In genomic region chr11:102410382-102410784, GRCh38 we compare ENCODE assay signal across 9 cellular contexts. TPM values are rescaled to one million over a fixed set of nuclear protein-coding genes. Genes with fewer than 3 reads are reported as not detected.
DNase-seq lines count a peak whose midpoint lies in the region; ATAC-seq, FAIRE-seq and TF ChIP-seq lines count a peak whose summit lies in the region.
"Had no signal": no experiment of that assay in that cellular context is flagged by ENCODE, and none has a peak within 500 bp of the region (broad histone marks: within the 10 kb centered on the region; RNA-seq: fewer than 3 reads in every experiment).

No MANE protein-coding gene starts in this region.

- peaks cover 30% of the 10 kb centered on the region for H3K4me1 Mint-ChIP-seq in memory B cell

- H3K4me3 ChIP-seq in AG10803 (ENCODE audit: low read length) = no peak overlapping the region
- H3K4me3 ChIP-seq in GM23248 = no peak overlapping the region
- H3K4me3 ChIP-seq in GM12878 = no peak overlapping the region
- no peak overlapping the region for H3K4me3 ChIP-seq in ovary
- H3K4me3 ChIP-seq in aorta (ENCODE audit: low read length in 2 of 2) = no peak overlapping the region
- H3K4me3 ChIP-seq: thoracic aorta had no signal

- H3K4me1 ChIP-seq in GM23248 (ENCODE audit: insufficient read depth) (no peaks in the 10 kb centered on the region), GM12878 (ENCODE audit: control insufficient read depth, insufficient read depth, low read length) (no peaks in the 10 kb centered on the region), ovary (ENCODE audit: insufficient read depth) (peaks cover 11% of the 10 kb centered on the region), aorta (ENCODE audit: control insufficient read depth in 1 of 2, insufficient read depth in 2 of 2, low read length in 2 of 2) (peaks cover 0 to 1% of the 10 kb centered on the region in 2 donors)

- no peak for TF ChIP-seq CTCF in AG10803 (conservative IDR thresholded peaks at IDR 0.05; ENCODE audit: low read length)
- no peak for TF ChIP-seq CTCF in GM12878 (IDR thresholded peaks at IDR 0.05 in 2 of 3, conservative IDR thresholded peaks at IDR 0.05 in 1 of 3; ENCODE audit: control insufficient read depth in 2 of 3, extremely low read depth in 1 of 3, insufficient read depth in 1 of 3, low read depth in 3 of 3, low read length in 3 of 3)
- no peak for TF ChIP-seq CTCF in ovary (IDR thresholded peaks at IDR 0.05)

- peaks cover 1% of the 10 kb centered on the region for H3K9me3 Mint-ChIP-seq in memory B cell

- RAD21 ChIA-PET in GM12878 (lab: Charles Lee; ENCODE audit: unreplicated experiment) = interaction anchor here (1.7 kb wide), 1 partner anchor 41 kb away, joined by 3 read pairs; no protein-coding TSS in a partner anchor

- no peak for TF ChIP-seq RAD21 in GM12878 (IDR thresholded peaks at IDR 0.05; ENCODE audit: insufficient read depth, low read depth, low read length)

- H3K36me3 ChIP-seq in GM23248 (ENCODE audit: low read depth) (no peaks in the 10 kb centered on the region), GM12878 (ENCODE audit: control insufficient read depth in 2 of 2, insufficient read depth in 2 of 2, low read length in 1 of 2) (peaks cover 8 to 14% of the 10 kb centered on the region in 2 experiments; a peak in 3 of 4 replicates), ovary (no peaks in the 10 kb centered on the region), aorta (ENCODE audit: control insufficient read depth in 1 of 2, insufficient read depth in 2 of 2, low read length in 1 of 2) (peaks cover 0 to 4% of the 10 kb centered on the region in 2 donors)
- H3K36me3 ChIP-seq: thoracic aorta had no signal

- H3K79me2 ChIP-seq in GM23248 (ENCODE audit: insufficient read depth) (peaks cover 92% of the 10 kb centered on the region), GM12878 (ENCODE audit: control insufficient read depth, insufficient read depth, low read length) (peaks cover 27% of the 10 kb centered on the region)

- H3K27me3 ChIP-seq in GM23248 (replicated peaks; ENCODE audit: insufficient read depth) = no peaks in the 10 kb centered on the region
- H3K27me3 ChIP-seq in GM12878 (replicated peaks in 1 of 2; ENCODE audit: control insufficient read depth in 2 of 2, insufficient read depth in 2 of 2, low read length in 1 of 2) = no peaks in the 10 kb centered on the region
- no peaks in the 10 kb centered on the region for H3K27me3 ChIP-seq in ovary
- no peaks in the 10 kb centered on the region for H3K27me3 ChIP-seq in aorta (ENCODE audit: control insufficient read depth in 1 of 2, insufficient read depth in 2 of 2, low read length in 1 of 2)

- no peak for FAIRE-seq in GM12878 (lab: Jason Lieb, UNC)

- intact Hi-C loops in GM12878 (cut with micrococcal nuclease; ENCODE audit: unreplicated experiment) = no loop called here
- intact Hi-C loops in ovary (cut with DNase I) = no loop called here
- intact Hi-C loops in aorta (cut with DNase I) = no loop called here

- H3K36me3 Mint-ChIP-seq in memory B cell = peaks cover 14% of the 10 kb centered on the region

- peaks cover 23% of the 10 kb centered on the region; the same call in 1 of the 2 replicates for H3F3A ChIP-seq in GM23248 (ENCODE audit: insufficient read depth)

- SMC1A ChIA-PET in GM12878 (lab: Charles Lee; ENCODE audit: uncharacterized antibody, unreplicated experiment) = interaction anchor here (0.7 to 4.4 kb wide), 3 partner anchors 12 to 15 kb away, joined by 3 to 28 read pairs (median 5); no protein-coding TSS in a partner anchor

- DNase-seq in AG10803 (ENCODE audit: low read depth) (peak; percentile 31), GM23248 (peak; percentile 42), GM12878 (ENCODE audit: low read depth, low spot score) (no peak), memory B cell (ENCODE audit: low spot score in 2 of 2) (no peak), ovary (no peak), occipital lobe (lab: John Stamatoyannopoulos, UW) (no peak), aorta (no peak), anterior cingulate cortex (lab: John Stamatoyannopoulos, UW) (no peak)

- H2AFZ ChIP-seq in GM23248 = no peak overlapping the region
- H2AFZ ChIP-seq in GM12878 (ENCODE audit: control insufficient read depth, low read depth, low read length) = no peak overlapping the region

- H3K27ac Mint-ChIP-seq in memory B cell = peak overlapping the region; percentile 63

- H3K27ac ChIP-seq in GM23248 = no peak overlapping the region
- H3K27ac ChIP-seq in GM12878 (ENCODE audit: control insufficient read depth, insufficient read depth) = no peak overlapping the region
- H3K27ac ChIP-seq in ovary = no peak overlapping the region
- H3K27ac ChIP-seq in aorta (ENCODE audit: low read depth in 1 of 2, low read length in 2 of 2) = no peak overlapping the region
- H3K27ac ChIP-seq: thoracic aorta had no signal

- no peak for ATAC-seq in GM12878
- ATAC-seq in memory B cell (ENCODE audit: low read depth) = no peak
- no peak for ATAC-seq in aorta (ENCODE audit: low FRiP score)

- no TSS peak for BruUV-seq in GM12878 (replicated peaks; lab: Mats Ljungman, UMichigan)

- POLR2A ChIA-PET in GM12878 (lab: Charles Lee) = no interaction called here

- no peaks in the 10 kb centered on the region for H3K9me2 ChIP-seq in GM23248 (ENCODE audit: insufficient read depth)

- TF ChIP-seq EP300 in GM12878 (IDR thresholded peaks at IDR 0.05; ENCODE audit: borderline replicate concordance in 1 of 2, control insufficient read depth in 1 of 2, low read depth in 2 of 2, low read length in 2 of 2) = no peak
- TF ChIP-seq EP300 in ovary (IDR thresholded peaks at IDR 0.05) = no peak

- no peaks in the 10 kb centered on the region for H3K27me3 Mint-ChIP-seq in memory B cell

- no peak overlapping the region for H3K4me2 ChIP-seq in GM23248 (ENCODE audit: unreplicated experiment)
- no peak overlapping the region for H3K4me2 ChIP-seq in GM12878 (ENCODE audit: control insufficient read depth, insufficient read depth)

- H4K20me1 ChIP-seq in GM23248 (ENCODE audit: insufficient read depth) (peaks cover 4% of the 10 kb centered on the region; the same call in 1 of the 2 replicates), GM12878 (ENCODE audit: control insufficient read depth, insufficient read depth) (no peaks in the 10 kb centered on the region)

- in situ Hi-C loops in GM23248 (cut with MboI) (no loop called here), GM12878 (cut with MboI) (no loop called here)

- H3K9me3 ChIP-seq in GM23248 (ENCODE audit: low read depth) (no peaks in the 10 kb centered on the region), GM12878 (replicated peaks; ENCODE audit: control insufficient read depth, insufficient read depth, low read length) (no peaks in the 10 kb centered on the region), ovary (no peaks in the 10 kb centered on the region), aorta (ENCODE audit: control insufficient read depth, low read length) (no peaks in the 10 kb centered on the region)
- H3K9me3 ChIP-seq: thoracic aorta had no signal

- 73 to 75% methylated on average over 5 of the region's 5 CpGs for WGBS in GM23248 (ENCODE audit: low coverage in 1 of 2, low lambda C conversion rate in 2 of 2, missing lambda C conversion rate in 2 of 2), 2 experiments
- 99% methylated on average over 5 of the region's 5 CpGs for WGBS in GM12878 (ENCODE audit: insufficient coverage, insufficient replicate concordance, low lambda C conversion rate, missing lambda C conversion rate)
- 40 to 49% (median 42%) methylated on average over 5 of the region's 5 CpGs for WGBS in ovary, 3 donors
- 83% methylated on average over 5 of the region's 5 CpGs for WGBS in aorta, 2 donors

- H3K9ac ChIP-seq in GM23248 = 0 out of 2 replicates have a peak overlapping the region, but pooled peaks have one; percentile 25
- no peak overlapping the region for H3K9ac ChIP-seq in GM12878 (ENCODE audit: control insufficient read depth, insufficient read depth, low read length)

- CTCF ChIA-PET in GM12878 (lab: Yijun Ruan, JAX) = interaction anchor here (0.6 to 1.4 kb wide), 3 partner anchors 12 to 20 kb away, joined by 3 read pairs; no protein-coding TSS in a partner anchor

- no peak for TF ChIP-seq POLR2A in GM12878 (IDR thresholded peaks at IDR 0.05; ENCODE audit: low read depth, low read length)
- TF ChIP-seq POLR2A in ovary (IDR thresholded peaks at IDR 0.05) = no peak

- no peak overlapping the region for H3K4me3 Mint-ChIP-seq in memory B cell

TF ChIP-seq in GM12878, 131 proteins besides CTCF, POLR2A, EP300 and RAD21:
- TF ChIP-seq, protein P1, sequence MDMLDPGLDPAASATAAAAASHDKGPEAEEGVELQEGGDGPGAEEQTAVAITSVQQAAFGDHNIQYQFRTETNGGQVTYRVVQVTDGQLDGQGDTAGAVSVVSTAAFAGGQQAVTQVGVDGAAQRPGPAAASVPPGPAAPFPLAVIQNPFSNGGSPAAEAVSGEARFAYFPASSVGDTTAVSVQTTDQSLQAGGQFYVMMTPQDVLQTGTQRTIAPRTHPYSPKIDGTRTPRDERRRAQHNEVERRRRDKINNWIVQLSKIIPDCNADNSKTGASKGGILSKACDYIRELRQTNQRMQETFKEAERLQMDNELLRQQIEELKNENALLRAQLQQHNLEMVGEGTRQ (IDR thresholded peaks at IDR 0.05; ENCODE audit: borderline replicate concordance, low read depth, low read length) = no peak
- TF ChIP-seq POLR2AphosphoS5 (IDR thresholded peaks at IDR 0.05; ENCODE audit: low read length) = 0 out of 2 replicates have a peak, but pooled peaks have one; percentile 30

RNA-seq across cellular contexts. Expression of gene TMEM123, which starts 42.2 kb away (rescaled TPM):
- 93.1 and 106 TPM in 2 replicates for total RNA-seq in GM23248 (2014; rRNA removed; shearing (Covaris generic))
- polyA plus RNA-seq in GM23248 (2016; fragmentation: Nextera tagmentation; extraction: Ambion mirVana) = 113 and 122 TPM in 2 replicates
- total RNA-seq in GM12878 (2013; cell fraction: nucleolus; rRNA removed) = 122 and 125 TPM in 2 replicates
- total RNA-seq in GM12878 (2014; rRNA removed) = 90.4 and 104 TPM in 2 replicates
- total RNA-seq in GM12878 (2014; rRNA removed; fragmentation: Illumina TruSeq; extraction: Trizol) = 220 and 240 TPM in 2 replicates
- total RNA-seq in GM12878 (2021) = 124 and 146 TPM in 2 replicates
- 60.0 TPM for polyA plus RNA-seq in GM12878 (2011; ENCODE audit: low read depth)
- 667 and 744 TPM in 2 replicates for polyA plus RNA-seq in GM12878 (2011; rRNA removed)
- polyA plus RNA-seq in GM12878 (2011; cell fraction: cytosol; rRNA removed) = 89.5 and 235 TPM in 2 replicates
- 48.4 and 94.5 TPM in 2 replicates for polyA plus RNA-seq in GM12878 (2011; cell fraction: nucleus; rRNA removed)
- polyA plus RNA-seq in GM12878 (2012) = 77.6 and 83.1 TPM in 2 replicates
- 152 and 245 TPM in 2 replicates for polyA plus RNA-seq in GM12878 (2014; fragmentation: Illumina TruSeq; extraction: Trizol)
- polyA plus RNA-seq in GM12878 (2014; fragmentation: Nextera tagmentation; extraction: Ambion mirVana) = 10 to 100 TPM; 35.1 to 48.8 TPM
- 62.9 and 73.9 TPM in 2 replicates for polyA plus RNA-seq in GM12878 (2014; rRNA removed)
- 100 to 1,000 TPM; 122 to 124 TPM for polyA plus RNA-seq in GM12878 (2016; fragmentation: Nextera tagmentation; extraction: Ambion mirVana)
- polyA minus RNA-seq in GM12878 (2011; rRNA and poly(A)+ RNA removed) = 234 and 661 TPM in 2 replicates
- 119 and 168 TPM in 2 replicates for polyA minus RNA-seq in GM12878 (2011; cell fraction: cytosol; rRNA and poly(A)+ RNA removed)
- polyA minus RNA-seq in GM12878 (2011; cell fraction: nucleus; rRNA and poly(A)+ RNA removed) = 56.7 and 58.8 TPM in 2 replicates
- total RNA-seq in ovary = 100 to 1,000 TPM in 6 of 7 donors, 10 to 100 TPM in 1; 83.3 to 131 (median 124) TPM
- polyA plus RNA-seq in ovary = 100 to 1,000 TPM in 1 of 2 donors, 10 to 100 TPM in 1; 69.4 to 165 TPM
- 101 TPM for total RNA-seq in occipital lobe
- 100 to 1,000 TPM; 106 to 116 TPM for total RNA-seq in aorta
- polyA plus RNA-seq in aorta = 10 to 100 TPM; 42.1 to 52.5 TPM

Comparison
In these comparisons a context has a peak if more than half of its experiments do, and no peak if none do; other contexts are left out.
1. DNase-seq: peak in AG10803 (single experiment) and GM23248 (single experiment); none in GM12878 (single experiment), memory B cell (0 of 2), ovary (0 of 5), occipital lobe (single experiment), aorta (0 of 2) and anterior cingulate cortex (0 of 58).